Comparison of ENCODE assay signal across 15 cellular contexts in genomic region chr13:51067376-51068125, GRCh38. TPM values are rescaled to one million over a fixed set of nuclear protein-coding genes. Genes with fewer than 3 reads are reported as not detected.
"Had no signal": no experiment of that assay in that cellular context is flagged by ENCODE, and none has a peak within 500 bp of the region (broad histone marks: within the 10 kb centered on the region; RNA-seq: fewer than 3 reads in every experiment).

No MANE protein-coding gene starts in this region.

- DNase-seq: activated CD4-positive, alpha-beta memory T cell treated with anti-CD3 and anti-CD28 coated beads, Interleukin-2, amount 10 ng/mL, durations not matched to agents 7 days and 5 days; activated CD4-positive, alpha-beta T cell treated with anti-CD3 and anti-CD28 coated beads for 36 hours; activated naive CD8-positive, alpha-beta T cell treated with anti-CD3 and anti-CD28 coated beads, Interleukin-2, amount 10 ng/mL, durations not matched to agents 7 days and 5 days; aorta; hippocampal formation; left ventricle myocardium superior; mesenchymal stem cell; nephron progenitor cell; sigmoid colon; stimulated activated CD4-positive, alpha-beta T cell treated with anti-CD3 and anti-CD28 coated beads, Interleukin-12 subunit alpha, Interleukin-12 subunit beta, amount 100 ng/mL, for 4 hours; stimulated activated naive CD4-positive, alpha-beta T cell; WERI-Rb-1 had no signal

RNA-seq across cellular contexts. Expression of gene C13orf42, which starts 43.5 kb away (rescaled TPM):
- total RNA-seq: activated CD4-positive, alpha-beta memory T cell treated with anti-CD3 and anti-CD28 coated beads, Interleukin-2, amount 10 ng/mL, durations not matched to agents 7 days and 5 days; activated CD4-positive, alpha-beta T cell treated with anti-CD3 and anti-CD28 coated beads for 36 hours; activated naive CD8-positive, alpha-beta T cell treated with anti-CD3 and anti-CD28 coated beads, Interleukin-2, amount 10 ng/mL, durations not matched to agents 7 days and 5 days; aorta; kidney epithelial cell; left ventricle myocardium superior; omental fat pad; pulmonary artery endothelial cell; sigmoid colon had no signal
